In genomic region chr21:32547018-32547417, GRCh38 we compare ENCODE assay signal across 37 cellular contexts. TPM values are rescaled to one million over a fixed set of nuclear protein-coding genes. Genes with fewer than 3 reads are reported as not detected.
"Had no signal": no experiment of that assay in that cellular context is flagged by ENCODE, and none has a peak within 500 bp of the region (broad histone marks: within the 10 kb centered on the region; RNA-seq: fewer than 3 reads in every experiment).

No MANE protein-coding gene starts in this region.

- H3K9me3 Mint-ChIP-seq: activated CD4-positive, alpha-beta memory T cell treated with anti-CD3 and anti-CD28 coated beads for 36 hours; activated CD4-positive, alpha-beta T cell treated with anti-CD3 and anti-CD28 coated beads, Interleukin-2, amount 10 ng/mL, durations not matched to agents 24 days and 14 days; activated naive CD4-positive, alpha-beta T cell treated with anti-CD3 and anti-CD28 coated beads, Interleukin-2, amount 10 ng/mL, durations not matched to agents 7 days and 5 days; activated naive CD4-positive, alpha-beta T cell treated with anti-CD3 and anti-CD28 coated beads, Interleukin-2, amount 50 U/mL, for 72 hours; activated naive CD8-positive, alpha-beta T cell treated with anti-CD3 and anti-CD28 coated beads, Interleukin-2, amount 10 ng/mL, durations not matched to agents 7 days and 5 days; activated T-helper 1 cell treated with anti-CD3 and anti-CD28 coated beads, Interleukin-12 subunit alpha, Interleukin-12 subunit beta, Interleukin-2, Interleukin-4 antibody, amounts not matched to agents 30 ng/mL and 10 ng/mL and 1 ng/mL, durations not matched to agents 14 hours and 24 hours and 36 hours; activated T-helper 2 cell treated with anti-CD3 and anti-CD28 coated beads, Interferon-gamma antibody, Interleukin-2, Interleukin-4, amounts not matched to agents 10 μg/mL and 5 μg/mL and 100 μg/mL, durations not matched to agents 14 hours and 24 hours and 36 hours; T-helper 2 cell treated with Interferon-gamma antibody and Interleukin-4, amounts not matched to agents 5 μg/mL and 100 μg/mL, for 36 hours had no signal

- H3K4me1 ChIP-seq: ascending aorta, breast epithelium, colonic mucosa, esophagus muscularis mucosa, foreskin keratinocyte, gastrocnemius medialis, heart left ventricle had no signal

- H3K27ac Mint-ChIP-seq: activated CD4-positive, alpha-beta memory T cell treated with anti-CD3 and anti-CD28 coated beads for 36 hours; activated CD4-positive, alpha-beta T cell treated with anti-CD3 and anti-CD28 coated beads for 36 hours; activated CD4-positive, alpha-beta T cell treated with anti-CD3 and anti-CD28 coated beads, Interleukin-2, amount 10 ng/mL, durations not matched to agents 24 days and 14 days; activated CD8-positive, alpha-beta memory T cell treated with anti-CD3 and anti-CD28 coated beads, Interleukin-2, amount 10 ng/mL, durations not matched to agents 7 days and 5 days; activated CD8-positive, alpha-beta T cell treated with anti-CD3 and anti-CD28 coated beads, Interleukin-2, amount 10 ng/mL, durations not matched to agents 7 days and 5 days; activated naive CD4-positive, alpha-beta T cell treated with anti-CD3 and anti-CD28 coated beads, Interleukin-2, amount 10 ng/mL, durations not matched to agents 7 days and 5 days; activated naive CD4-positive, alpha-beta T cell treated with anti-CD3 and anti-CD28 coated beads, Interleukin-2, amount 50 U/mL, for 72 hours; activated naive CD8-positive, alpha-beta T cell treated with anti-CD3 and anti-CD28 coated beads, Interleukin-2, amount 10 ng/mL, durations not matched to agents 7 days and 5 days; activated T-helper 1 cell treated with anti-CD3 and anti-CD28 coated beads, Interleukin-12 subunit alpha, Interleukin-12 subunit beta, Interleukin-2, Interleukin-4 antibody, amounts not matched to agents 30 ng/mL and 10 ng/mL and 1 ng/mL, durations not matched to agents 14 hours and 24 hours and 36 hours; activated T-helper 2 cell treated with anti-CD3 and anti-CD28 coated beads, Interferon-gamma antibody, Interleukin-2, Interleukin-4, amounts not matched to agents 10 μg/mL and 5 μg/mL and 100 μg/mL, durations not matched to agents 14 hours and 24 hours and 36 hours; brain; T-helper 17 cell; T-helper 2 cell treated with Interferon-gamma antibody and Interleukin-4, amounts not matched to agents 5 μg/mL and 100 μg/mL, for 36 hours had no signal

- H3K9me3 ChIP-seq: ascending aorta, breast epithelium, colonic mucosa, esophagus muscularis mucosa, gastrocnemius medialis, heart left ventricle had no signal

- H3K36me3 Mint-ChIP-seq: activated CD4-positive, alpha-beta memory T cell treated with anti-CD3 and anti-CD28 coated beads for 36 hours; activated CD8-positive, alpha-beta memory T cell treated with anti-CD3 and anti-CD28 coated beads, Interleukin-2, amount 10 ng/mL, durations not matched to agents 7 days and 5 days; activated naive CD4-positive, alpha-beta T cell treated with anti-CD3 and anti-CD28 coated beads, Interleukin-2, amount 10 ng/mL, durations not matched to agents 7 days and 5 days; activated naive CD4-positive, alpha-beta T cell treated with anti-CD3 and anti-CD28 coated beads, Interleukin-2, amount 50 U/mL, for 72 hours; activated naive CD8-positive, alpha-beta T cell treated with anti-CD3 and anti-CD28 coated beads, Interleukin-2, amount 10 ng/mL, durations not matched to agents 7 days and 5 days; brain had no signal

- H3K27me3 ChIP-seq: ascending aorta, breast epithelium, cardiac muscle cell, colonic mucosa, esophagus muscularis mucosa, gastrocnemius medialis, heart left ventricle had no signal

- H3K36me3 ChIP-seq: ascending aorta, breast epithelium, cardiac muscle cell, colonic mucosa, esophagus muscularis mucosa, gastrocnemius medialis, heart left ventricle had no signal

- H3K4me1 Mint-ChIP-seq: activated CD4-positive, alpha-beta T cell treated with anti-CD3 and anti-CD28 coated beads, Interleukin-2, amount 10 ng/mL, durations not matched to agents 24 days and 14 days; activated CD8-positive, alpha-beta memory T cell treated with anti-CD3 and anti-CD28 coated beads, Interleukin-2, amount 10 ng/mL, durations not matched to agents 7 days and 5 days; activated naive CD4-positive, alpha-beta T cell treated with anti-CD3 and anti-CD28 coated beads, Interleukin-2, amount 10 ng/mL, durations not matched to agents 7 days and 5 days had no signal

- ATAC-seq: activated CD4-positive, alpha-beta T cell treated with anti-CD3 and anti-CD28 coated beads for 36 hours; activated CD8-positive, alpha-beta memory T cell treated with anti-CD3 and anti-CD28 coated beads, Interleukin-2, amount 10 ng/mL, durations not matched to agents 7 days and 5 days; activated CD8-positive, alpha-beta T cell treated with anti-CD3 and anti-CD28 coated beads, Interleukin-2, amount 10 ng/mL, durations not matched to agents 7 days and 5 days; activated naive CD4-positive, alpha-beta T cell treated with anti-CD3 and anti-CD28 coated beads, Interleukin-2, amount 50 U/mL, for 72 hours; foreskin keratinocyte; gastrocnemius medialis; heart left ventricle; T-helper 17 cell had no signal

- DNase-seq: activated CD4-positive, alpha-beta memory T cell treated with anti-CD3 and anti-CD28 coated beads for 36 hours; activated CD4-positive, alpha-beta T cell treated with anti-CD3 and anti-CD28 coated beads for 36 hours; activated CD4-positive, alpha-beta T cell treated with anti-CD3 and anti-CD28 coated beads, Interleukin-2, amount 10 ng/mL, durations not matched to agents 24 days and 14 days; activated CD4-positive, CD25-positive, alpha-beta regulatory T cell; activated CD4-positive, CD25-positive, alpha-beta regulatory T cell treated with anti-CD3 and anti-CD28 coated beads, Interleukin-2, amount 50 U/mL, for 72 hours; activated CD8-positive, alpha-beta memory T cell treated with anti-CD3 and anti-CD28 coated beads, Interleukin-2, amount 10 ng/mL, durations not matched to agents 7 days and 5 days; activated CD8-positive, alpha-beta memory T cell treated with anti-CD3 and anti-CD28 coated beads, Interleukin-2, amount 50 U/mL, for 4 hours; activated CD8-positive, alpha-beta T cell treated with anti-CD3 and anti-CD28 coated beads, Interleukin-2, amount 10 ng/mL, durations not matched to agents 7 days and 5 days; activated effector memory CD4-positive, alpha-beta T cell treated with anti-CD3 and anti-CD28 coated beads, Interleukin-2, amount 50 U/mL, for 16 hours; activated naive CD4-positive, alpha-beta T cell treated with anti-CD3 and anti-CD28 coated beads, Interleukin-2, amount 10 ng/mL, durations not matched to agents 7 days and 5 days; activated naive CD8-positive, alpha-beta T cell treated with anti-CD3 and anti-CD28 coated beads, Interleukin-2, amount 10 ng/mL, durations not matched to agents 7 days and 5 days; activated T-cell treated with anti-CD3 and anti-CD28 coated beads, Interleukin-2, amount 50 U/mL, for 1 hour; activated T-cell treated with anti-CD3 and anti-CD28 coated beads, Interleukin-2, amount 50 U/mL, for 48 hours; central memory CD4-positive, alpha-beta T cell; cerebellar nuclear complex; colonic mucosa; effector CD8-positive, alpha-beta T cell; foreskin keratinocyte; gastrocnemius medialis; glutamatergic neuron; heart left ventricle; SW 1271; T-helper 1 cell; T-helper 17 cell; T1000 had no signal

- H3K4me3 Mint-ChIP-seq: activated CD4-positive, alpha-beta memory T cell treated with anti-CD3 and anti-CD28 coated beads for 36 hours; activated CD4-positive, alpha-beta T cell treated with anti-CD3 and anti-CD28 coated beads for 36 hours; activated CD4-positive, alpha-beta T cell treated with anti-CD3 and anti-CD28 coated beads, Interleukin-2, amount 10 ng/mL, durations not matched to agents 24 days and 14 days; activated CD8-positive, alpha-beta memory T cell treated with anti-CD3 and anti-CD28 coated beads, Interleukin-2, amount 10 ng/mL, durations not matched to agents 7 days and 5 days; activated CD8-positive, alpha-beta T cell treated with anti-CD3 and anti-CD28 coated beads, Interleukin-2, amount 10 ng/mL, durations not matched to agents 7 days and 5 days; activated naive CD4-positive, alpha-beta T cell treated with anti-CD3 and anti-CD28 coated beads, Interleukin-2, amount 10 ng/mL, durations not matched to agents 7 days and 5 days; activated naive CD8-positive, alpha-beta T cell treated with anti-CD3 and anti-CD28 coated beads, Interleukin-2, amount 10 ng/mL, durations not matched to agents 7 days and 5 days; activated T-helper 1 cell treated with anti-CD3 and anti-CD28 coated beads, Interleukin-12 subunit alpha, Interleukin-12 subunit beta, Interleukin-2, Interleukin-4 antibody, amounts not matched to agents 30 ng/mL and 10 ng/mL and 1 ng/mL, durations not matched to agents 14 hours and 24 hours and 36 hours; brain; T-helper 17 cell; T-helper 2 cell treated with Interferon-gamma antibody and Interleukin-4, amounts not matched to agents 5 μg/mL and 100 μg/mL, for 36 hours had no signal

- H3K4me3 ChIP-seq: ascending aorta, breast epithelium, cardiac muscle cell, colonic mucosa, esophagus muscularis mucosa, gastrocnemius medialis, heart left ventricle had no signal

- FAIRE-seq: endometrium, endothelial cell of umbilical vein had no signal

- H3K27ac ChIP-seq: ascending aorta, breast epithelium, cardiac muscle cell, colonic mucosa, epithelial cell of prostate, esophagus muscularis mucosa, foreskin keratinocyte, gastrocnemius medialis, heart left ventricle had no signal

RNA-seq across cellular contexts. Expression of gene TCP10L, which starts 38.3 kb away (rescaled TPM):
- total RNA-seq: activated CD8-positive, alpha-beta memory T cell treated with anti-CD3 and anti-CD28 coated beads, Interleukin-2, amount 10 ng/mL, durations not matched to agents 7 days and 5 days; endothelial cell of umbilical vein had no signal
